ENCODE assay signal across 18 cellular contexts in the genomic region with DNA sequence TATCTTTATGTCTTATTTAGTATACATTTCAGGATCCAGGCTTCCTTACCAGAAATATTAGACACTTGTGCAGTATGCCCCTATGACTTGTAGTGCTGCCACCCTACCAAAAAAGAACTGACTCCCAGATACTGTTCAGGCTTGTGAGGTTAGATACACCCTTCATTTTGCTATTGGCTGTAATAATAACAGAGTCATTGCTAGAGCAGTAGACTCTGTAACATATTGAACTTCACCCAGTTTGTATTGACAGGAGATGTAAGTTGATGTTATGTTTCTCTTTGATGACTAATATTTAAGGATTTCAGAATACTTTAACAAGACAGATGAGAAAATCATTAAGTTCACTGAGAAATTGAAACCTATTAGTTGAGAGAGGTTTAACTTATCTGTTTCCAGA.
"Had no signal": no experiment of that assay in that cellular context is flagged by ENCODE, and none has a peak within 500 bp of the region (broad histone marks: within the 10 kb centered on the region; RNA-seq: fewer than 3 reads in every experiment).

No MANE protein-coding gene starts in this region.

- DNase-seq: activated CD4-positive, alpha-beta T cell treated with anti-CD3 and anti-CD28 coated beads for 48 hours; activated CD8-positive, alpha-beta T cell treated with anti-CD3 and anti-CD28 coated beads for 36 hours; activated gamma-delta T cell; activated T-cell treated with anti-CD3 and anti-CD28 coated beads, Interleukin-2, amount 50 U/mL, for 4 hours; brain microvascular endothelial cell; effector CD8-positive, alpha-beta T cell; heart left ventricle; left colon; lower lobe of right lung; mucosa of descending colon; naive thymus-derived CD8-positive, alpha-beta T cell; stimulated activated CD4-positive, alpha-beta T cell treated with anti-CD3 and anti-CD28 coated beads, Interleukin-4, amount 100 ng/mL, for 24 hours; stimulated activated naive CD8-positive, alpha-beta T cell treated with anti-CD3 and anti-CD28 coated beads, Interleukin-15, Interleukin-2, amounts not matched to agents 100 U/mL and 50 U/mL, for 24 hours; T-helper 17 cell; transverse colon had no signal

- H3K4me3 ChIP-seq: heart left ventricle, lower lobe of right lung, mucosa of descending colon, transverse colon, vagina had no signal

- H3K27me3 ChIP-seq: brain microvascular endothelial cell, heart left ventricle, neutrophil, transverse colon, vagina had no signal

- H2AFZ ChIP-seq: parathyroid adenoma had no signal

- H3K36me3 ChIP-seq: brain microvascular endothelial cell, transverse colon had no signal

- ATAC-seq: activated CD8-positive, alpha-beta T cell treated with anti-CD3 and anti-CD28 coated beads for 36 hours; activated T-cell treated with anti-CD3 and anti-CD28 coated beads, Interleukin-2, amount 50 U/mL, for 4 hours; heart left ventricle; left colon; lower lobe of right lung; mucosa of descending colon; naive thymus-derived CD8-positive, alpha-beta T cell; stimulated activated naive CD8-positive, alpha-beta T cell treated with anti-CD3 and anti-CD28 coated beads, Interleukin-15, Interleukin-2, amounts not matched to agents 100 U/mL and 50 U/mL, for 24 hours; T-helper 17 cell had no signal

- H3K27ac ChIP-seq: brain microvascular endothelial cell, heart left ventricle, lower lobe of right lung, neutrophil, parathyroid adenoma, transverse colon, vagina had no signal

- H3K9ac ChIP-seq: parathyroid adenoma had no signal

- H3K4me1 ChIP-seq: lower lobe of right lung, parathyroid adenoma, transverse colon had no signal

- H3K9me3 ChIP-seq: heart left ventricle, lower lobe of right lung, mucosa of descending colon, neutrophil, transverse colon, vagina had no signal
